14 cellular contexts compared by ENCODE assay signal in genomic region chr2:68426446-68426845, GRCh38.
"Had no signal": no experiment of that assay in that cellular context is flagged by ENCODE, and none has a peak within 500 bp of the region (broad histone marks: within the 10 kb centered on the region; RNA-seq: fewer than 3 reads in every experiment).

No MANE protein-coding gene starts in this region.

- H3K36me3 ChIP-seq: thoracic aorta, upper lobe of right lung had no signal

- H3K9me3 Mint-ChIP-seq: activated CD4-positive, alpha-beta memory T cell treated with anti-CD3 and anti-CD28 coated beads for 36 hours; activated naive CD4-positive, alpha-beta T cell treated with anti-CD3 and anti-CD28 coated beads, Interleukin-2, amount 10 ng/mL, durations not matched to agents 7 days and 5 days; naive thymus-derived CD8-positive, alpha-beta T cell had no signal

- H3K4me1 Mint-ChIP-seq: activated naive CD4-positive, alpha-beta T cell treated with anti-CD3 and anti-CD28 coated beads, Interleukin-2, amount 10 ng/mL, durations not matched to agents 7 days and 5 days had no signal

- H3K9me3 ChIP-seq: thoracic aorta, upper lobe of right lung had no signal

- H3K27ac ChIP-seq: dorsolateral prefrontal cortex, hepatocyte, thoracic aorta, upper lobe of right lung had no signal

- H3K27me3 ChIP-seq: dorsolateral prefrontal cortex, upper lobe of right lung had no signal

- H3K36me3 Mint-ChIP-seq: activated CD4-positive, alpha-beta memory T cell treated with anti-CD3 and anti-CD28 coated beads for 36 hours; activated naive CD4-positive, alpha-beta T cell treated with anti-CD3 and anti-CD28 coated beads, Interleukin-2, amount 10 ng/mL, durations not matched to agents 7 days and 5 days; naive thymus-derived CD8-positive, alpha-beta T cell had no signal

- H3K27me3 Mint-ChIP-seq: activated CD4-positive, alpha-beta memory T cell treated with anti-CD3 and anti-CD28 coated beads for 36 hours; activated CD8-positive, alpha-beta memory T cell treated with anti-CD3 and anti-CD28 coated beads, Interleukin-2, amount 10 ng/mL, durations not matched to agents 7 days and 5 days; naive thymus-derived CD8-positive, alpha-beta T cell; stimulated activated naive CD8-positive, alpha-beta T cell treated with anti-CD3 and anti-CD28 coated beads, Interleukin-15, Interleukin-2, amounts not matched to agents 100 ng/mL and 50 ng/mL, for 24 hours had no signal

- H3K27ac Mint-ChIP-seq: activated naive CD4-positive, alpha-beta T cell treated with anti-CD3 and anti-CD28 coated beads, Interleukin-2, amount 10 ng/mL, durations not matched to agents 7 days and 5 days; stimulated activated naive CD8-positive, alpha-beta T cell treated with anti-CD3 and anti-CD28 coated beads, Interleukin-15, Interleukin-2, amounts not matched to agents 100 ng/mL and 50 ng/mL, for 24 hours had no signal

- H3K4me3 ChIP-seq: dorsolateral prefrontal cortex, hepatocyte, thoracic aorta, upper lobe of right lung had no signal

- H3K4me3 Mint-ChIP-seq: activated CD4-positive, alpha-beta memory T cell treated with anti-CD3 and anti-CD28 coated beads for 36 hours; activated naive CD4-positive, alpha-beta T cell treated with anti-CD3 and anti-CD28 coated beads, Interleukin-2, amount 10 ng/mL, durations not matched to agents 7 days and 5 days; stimulated activated naive CD8-positive, alpha-beta T cell treated with anti-CD3 and anti-CD28 coated beads, Interleukin-15, Interleukin-2, amounts not matched to agents 100 ng/mL and 50 ng/mL, for 24 hours had no signal

- H3K79me2 ChIP-seq: hepatocyte had no signal

- H3K4me2 ChIP-seq: hepatocyte had no signal

- H2AFZ ChIP-seq: hepatocyte had no signal

- DNase-seq: activated CD4-positive, alpha-beta memory T cell treated with anti-CD3 and anti-CD28 coated beads for 36 hours; activated CD4-positive, CD25-positive, alpha-beta regulatory T cell treated with anti-CD3 and anti-CD28 coated beads, Interleukin-2, amount 50 U/mL, for 72 hours; activated CD8-positive, alpha-beta memory T cell treated with anti-CD3 and anti-CD28 coated beads, Interleukin-2, amount 10 ng/mL, durations not matched to agents 7 days and 5 days; activated naive CD4-positive, alpha-beta T cell treated with anti-CD3 and anti-CD28 coated beads, Interleukin-2, amount 10 ng/mL, durations not matched to agents 7 days and 5 days; activated T-cell treated with anti-CD3 and anti-CD28 coated beads, Interleukin-2, amount 50 U/mL, for 1 hour; dorsolateral prefrontal cortex; islet precursor cell; nucleus accumbens; stimulated activated CD4-positive, alpha-beta T cell treated with anti-CD3 and anti-CD28 coated beads, Interleukin-4, amount 100 ng/mL, for 24 hours; upper lobe of right lung had no signal
